In the genomic region with DNA sequence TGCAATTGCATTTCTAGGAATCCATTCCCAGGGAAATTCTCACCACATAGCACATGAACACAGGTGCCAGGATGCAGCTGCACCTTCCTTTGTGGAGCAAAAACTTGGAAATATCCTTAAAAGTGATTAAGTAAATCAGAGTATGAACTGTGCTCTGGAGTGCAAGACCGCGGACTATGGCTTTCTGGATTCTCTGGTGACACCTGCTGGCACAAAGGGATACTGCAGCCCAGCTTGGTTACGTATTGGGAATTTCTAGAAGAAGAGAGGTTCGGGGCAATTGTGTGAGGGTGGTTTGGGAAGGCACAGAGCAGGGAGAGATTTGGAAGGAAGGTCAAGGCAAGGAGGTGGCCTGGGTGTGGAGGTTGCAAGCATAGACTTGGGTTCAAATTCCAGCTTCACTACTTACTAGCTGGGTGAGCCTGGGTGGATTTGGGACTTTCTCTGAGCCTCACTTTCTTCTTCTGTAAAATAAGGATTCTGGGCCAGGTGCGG, we compare ENCODE assay signal across 8 cellular contexts. TPM values are rescaled to one million over a fixed set of nuclear protein-coding genes. Genes with fewer than 3 reads are reported as not detected.
DNase-seq lines count a peak whose midpoint lies in the region; ATAC-seq and TF ChIP-seq lines count a peak whose summit lies in the region.

No MANE protein-coding gene starts in this region.

- no peak overlapping the region for H3K18ac ChIP-seq in neuronal stem cell (ENCODE audit: low read length)

- H4K91ac ChIP-seq in neuronal stem cell (ENCODE audit: low read depth, low read length, poor library complexity) = no peak overlapping the region

- no peak overlapping the region for H2BK12ac ChIP-seq in neuronal stem cell (ENCODE audit: low read length)

- peaks cover 18% of the 10 kb centered on the region for H3K27me3 Mint-ChIP-seq in CD4-positive, alpha-beta T cell
- peaks cover 17% of the 10 kb centered on the region for H3K27me3 Mint-ChIP-seq in activated T-cell treated with anti-CD3 and anti-CD28 coated beads, Interleukin-2, amount 50 U/mL, for 24 hours

- CTCF ChIA-PET in CD4-positive, alpha-beta T cell (lab: Charles Lee) = interaction anchor here (0.5 to 6.0 kb wide), 24 partner anchors 9 to 1117 kb away, joined by 3 to 174 read pairs (median 4); a partner anchor contains a TSS

- H2AK5ac ChIP-seq in neuronal stem cell (ENCODE audit: low read depth, low read length) = no peak overlapping the region

- H3K9me3 Mint-ChIP-seq in CD4-positive, alpha-beta T cell = no peaks in the 10 kb centered on the region
- no peaks in the 10 kb centered on the region for H3K9me3 Mint-ChIP-seq in activated T-cell treated with anti-CD3 and anti-CD28 coated beads, Interleukin-2, amount 50 U/mL, for 24 hours

- H3K4me1 ChIP-seq in neuronal stem cell (ENCODE audit: control insufficient read depth in 2 of 2, insufficient read depth in 1 of 2, low read depth in 1 of 2, low read length in 2 of 2) (peaks cover 7 to 11% of the 10 kb centered on the region in 2 donors), testis (peaks cover 22% of the 10 kb centered on the region)

- no peak overlapping the region for H3K4ac ChIP-seq in neuronal stem cell (ENCODE audit: low read length)

- intact Hi-C loops in CD4-positive, alpha-beta T cell (cut with DNase I, micrococcal nuclease) = loop anchor here (1.0 to 5.0 kb wide), 5 partner anchors 22 to 190 kb away; a partner anchor contains a TSS
- intact Hi-C loops in testis (cut with DNase I; ENCODE audit: low total_unique reads) = loop anchor here (5.0 kb wide), 1 partner anchor 47 kb away; no protein-coding TSS in a partner anchor

- TF ChIP-seq POLR2A in testis (IDR thresholded peaks at IDR 0.05) = no peak

- POLR2A ChIA-PET in CD4-positive, alpha-beta T cell (lab: Charles Lee) = interaction anchor here (0.6 to 3.6 kb wide), 9 partner anchors 15 to 378 kb away, joined by 3 to 30 read pairs (median 4); a partner anchor contains a TSS

- no peak overlapping the region for H2BK5ac ChIP-seq in neuronal stem cell (ENCODE audit: low read length)

- peaks cover 16% of the 10 kb centered on the region for H3K4me1 Mint-ChIP-seq in CD4-positive, alpha-beta T cell (ENCODE audit: low read depth)
- H3K4me1 Mint-ChIP-seq in activated T-cell treated with anti-CD3 and anti-CD28 coated beads, Interleukin-2, amount 50 U/mL, for 24 hours (ENCODE audit: low read depth) = peaks cover 13% of the 10 kb centered on the region

- ATAC-seq in CD4-positive, alpha-beta T cell (ENCODE audit: poor library complexity) = peak; percentile 75
- no peak for ATAC-seq in HG02884 (IDR thresholded peaks at IDR 0.05; ENCODE audit: unreplicated experiment)

- H3K36me3 Mint-ChIP-seq in CD4-positive, alpha-beta T cell (ENCODE audit: low read depth) = no peaks in the 10 kb centered on the region
- no peaks in the 10 kb centered on the region for H3K36me3 Mint-ChIP-seq in activated T-cell treated with anti-CD3 and anti-CD28 coated beads, Interleukin-2, amount 50 U/mL, for 24 hours (ENCODE audit: low read depth)

- H3K4me2 ChIP-seq in neuronal stem cell (ENCODE audit: insufficient read depth, low read length, poor library complexity, severe bottlenecking) = no peak overlapping the region

- no peaks in the 10 kb centered on the region for H3K9me3 ChIP-seq in CD4-positive, alpha-beta T cell (ENCODE audit: control insufficient read depth, low read length)
- H3K9me3 ChIP-seq in neuronal stem cell (replicated peaks in 1 of 2; ENCODE audit: control insufficient read depth in 2 of 2, insufficient read depth in 1 of 2, low read depth in 1 of 2, low read length in 2 of 2) (peaks cover 0 to 2% of the 10 kb centered on the region in 2 donors), testis (no peaks in the 10 kb centered on the region)

- H3K4me3 ChIP-seq in fibroblast of mammary gland (ENCODE audit: control insufficient read depth, low read depth, low read length) (no peak overlapping the region), neuronal stem cell (ENCODE audit: low read length in 2 of 2) (no peak overlapping the region), testis (no peak overlapping the region)

- no peak overlapping the region for H2BK15ac ChIP-seq in neuronal stem cell (ENCODE audit: low read length)

- H3K27ac Mint-ChIP-seq in CD4-positive, alpha-beta T cell = no peak overlapping the region
- H3K27ac Mint-ChIP-seq in activated T-cell treated with anti-CD3 and anti-CD28 coated beads, Interleukin-2, amount 50 U/mL, for 24 hours = no peak overlapping the region

- peak; percentile 94 for TF ChIP-seq CTCF in CD4-positive, alpha-beta T cell (IDR thresholded peaks at IDR 0.05)
- peak; percentile 99 for TF ChIP-seq CTCF in fibroblast of mammary gland (conservative IDR thresholded peaks at IDR 0.05; ENCODE audit: control insufficient read depth, insufficient read depth, low read depth, low read length)
- peak; percentile 95 to 96 (median 96) for TF ChIP-seq CTCF in testis (IDR thresholded peaks at IDR 0.05)

- no peak overlapping the region for H3K9ac ChIP-seq in neuronal stem cell (ENCODE audit: low read depth, low read length, poor library complexity)

- peaks cover 6% of the 10 kb centered on the region for H3K27me3 ChIP-seq in CD4-positive, alpha-beta T cell (ENCODE audit: control insufficient read depth, insufficient read depth, low read length)
- H3K27me3 ChIP-seq in neuronal stem cell (ENCODE audit: control insufficient read depth in 3 of 3, insufficient read depth in 3 of 3, low read depth in 1 of 3, low read length in 3 of 3) (no peaks in the 10 kb centered on the region), testis (no peaks in the 10 kb centered on the region)

- no peaks in the 10 kb centered on the region for H3K36me3 ChIP-seq in neuronal stem cell (replicated peaks in 1 of 2; ENCODE audit: control insufficient read depth in 2 of 2, insufficient read depth in 2 of 2, low read length in 2 of 2)
- no peaks in the 10 kb centered on the region for H3K36me3 ChIP-seq in testis (ENCODE audit: low read depth, missing control alignments)

- no peak overlapping the region for H4K8ac ChIP-seq in neuronal stem cell (ENCODE audit: low read depth, low read length)

- DNase-seq in CD4-positive, alpha-beta T cell = peak; percentile 66 to 88 (median 79)
- DNase-seq in HT-29 (ENCODE audit: low spot score) (peak; percentile 98), OCI-M2 (lab: John Stamatoyannopoulos, UW; ENCODE audit: unreplicated experiment) (peak; percentile 83), fibroblast of mammary gland (ENCODE audit: low read depth) (peak; percentile 83), neuronal stem cell (ENCODE audit: low spot score) (peak; percentile 69), testis (peak; percentile 93)
- DNase-seq in activated T-cell treated with anti-CD3 and anti-CD28 coated beads, Interleukin-2, amount 50 U/mL, for 24 hours = peak; percentile 91

- H3K79me1 ChIP-seq in neuronal stem cell (ENCODE audit: low read depth, low read length) = no peaks in the 10 kb centered on the region

- H3K27ac ChIP-seq in CD4-positive, alpha-beta T cell (ENCODE audit: low read depth, low read length) = no peak overlapping the region
- H3K27ac ChIP-seq in neuronal stem cell (replicated peaks; ENCODE audit: low read length) = no peak overlapping the region
- H3K27ac ChIP-seq in testis = no peak overlapping the region

- H2BK120ac ChIP-seq in neuronal stem cell (ENCODE audit: low read depth, low read length) = no peak overlapping the region

- H3K23ac ChIP-seq in neuronal stem cell (ENCODE audit: low read depth, low read length, poor library complexity) = no peak overlapping the region

- no peak overlapping the region for H2AFZ ChIP-seq in neuronal stem cell (ENCODE audit: low read length)

- WGBS in neuronal stem cell (ENCODE audit: extremely low coverage in 2 of 2, insufficient read length in 2 of 2, insufficient replicate concordance in 1 of 2), 2 donors = no CpG with 5 or more reads among the region's 5 CpGs
- 27 to 44% methylated on average over 5 of the region's 5 CpGs for WGBS in testis, 2 donors

- H3K4me3 Mint-ChIP-seq in CD4-positive, alpha-beta T cell = no peak overlapping the region
- no peak overlapping the region for H3K4me3 Mint-ChIP-seq in activated T-cell treated with anti-CD3 and anti-CD28 coated beads, Interleukin-2, amount 50 U/mL, for 24 hours

- no peak overlapping the region for H3K14ac ChIP-seq in neuronal stem cell (ENCODE audit: low read length)

RNA-seq across cellular contexts. Expression of a gene that starts 15.9 kb away (rescaled TPM):
- 10 to 100 TPM; 21.3 to 21.9 TPM for total RNA-seq in CD4-positive, alpha-beta T cell
- total RNA-seq in HT-29 (2014; rRNA removed; shearing (Covaris generic)) = 98.1 and 98.6 TPM in 2 replicates
- polyA plus RNA-seq in neuronal stem cell (2013, experiment 1 of 2) = 29.7 TPM
- polyA plus RNA-seq in neuronal stem cell (2013, experiment 2 of 2) = 29.3 TPM
- 10 to 100 TPM; 40.1 to 45.5 TPM for total RNA-seq in testis
- polyA plus RNA-seq in testis (ENCODE audit: insufficient read depth, low read depth, low replicate concordance) = 39.3 TPM

RNA-seq across cellular contexts. Expression of a gene that starts 21.3 kb away (rescaled TPM):
- total RNA-seq in CD4-positive, alpha-beta T cell = 10 to 100 TPM; 40.7 to 43.9 TPM
- total RNA-seq in HT-29 (2014; rRNA removed; shearing (Covaris generic)) = 177 and 178 TPM in 2 replicates
- polyA plus RNA-seq in neuronal stem cell (2013, experiment 1 of 2) = 3.2 TPM
- 3.2 TPM for polyA plus RNA-seq in neuronal stem cell (2013, experiment 2 of 2)
- 10 to 100 TPM; 25.9 to 40.0 TPM for total RNA-seq in testis
- 11.3 TPM for polyA plus RNA-seq in testis (ENCODE audit: insufficient read depth, low read depth, low replicate concordance)

RNA-seq across cellular contexts. Expression of a gene that starts 56.4 kb away (rescaled TPM):
- total RNA-seq in CD4-positive, alpha-beta T cell = 100 to 1,000 TPM; 115 to 140 TPM
- 53.3 and 68.3 TPM in 2 replicates for total RNA-seq in HT-29 (2014; rRNA removed; shearing (Covaris generic))
- polyA plus RNA-seq in neuronal stem cell (2013, experiment 1 of 2) = 261 TPM
- polyA plus RNA-seq in neuronal stem cell (2013, experiment 2 of 2) = 262 TPM
- total RNA-seq in testis = 10 to 100 TPM; 78.1 to 80.5 TPM
- 121 TPM for polyA plus RNA-seq in testis (ENCODE audit: insufficient read depth, low read depth, low replicate concordance)
